Comparison of ENCODE assay signal across 8 cellular contexts in genomic region chr7:18086165-18087030, GRCh38. TPM values are rescaled to one million over a fixed set of nuclear protein-coding genes. Genes with fewer than 3 reads are reported as not detected.
DNase-seq lines count a peak whose midpoint lies in the region; ATAC-seq and TF ChIP-seq lines count a peak whose summit lies in the region.

No MANE protein-coding gene starts in this region.

- H3K27ac ChIP-seq in HEK293 (ENCODE audit: extremely low read depth, low read depth, low read length), result peak overlapping the region; percentile 66; the same call in 1 of the 2 replicates
- H3K27ac ChIP-seq in esophagus squamous epithelium, result peak overlapping the region; percentile 22 to 61 (median 47)

- H3K4me1 ChIP-seq in HEK293 (ENCODE audit: control insufficient read depth, insufficient read depth, low read length) (peaks cover 4% of the 10 kb centered on the region), esophagus squamous epithelium (peaks cover 0 to 25% (median 11%) of the 10 kb centered on the region in 3 donors)

- intact Hi-C loops in Calu3 (cut with micrococcal nuclease; ENCODE audit: unreplicated experiment), result loop anchor here (5.0 kb wide), 2 partner anchors 74 to 91 kb away; no protein-coding TSS in a partner anchor
- intact Hi-C loops in esophagus squamous epithelium (cut with DNase I), result no loop called here

- TF ChIP-seq CTCF in Calu3 (IDR thresholded peaks at IDR 0.05; ENCODE audit: unreplicated experiment), result peak; percentile 44
- peak; percentile 45; the same call in 1 of the 2 replicates for TF ChIP-seq CTCF in HEK293 (tag by site-specific recombination; IDR thresholded peaks at IDR 0.05)
- TF ChIP-seq CTCF in esophagus squamous epithelium (IDR thresholded peaks at IDR 0.05), result peak in 2 of 6 experiments; percentile 8 to 16

- H3K4me3 ChIP-seq in HEK293 (ENCODE audit: low read depth, low read length) (peak overlapping the region; percentile 66), esophagus squamous epithelium (peak overlapping the region; percentile 54 to 86 (median 74))

- no peaks in the 10 kb centered on the region for H3K36me3 ChIP-seq in HEK293 (ENCODE audit: control insufficient read depth in 2 of 2, insufficient read depth in 1 of 2, low read length in 2 of 2)
- H3K36me3 ChIP-seq in esophagus squamous epithelium, result no peaks in the 10 kb centered on the region

- peak overlapping the region; percentile 74 for H3K27ac Mint-ChIP-seq in Calu3 (ENCODE audit: unreplicated experiment)

- peaks cover 30% of the 10 kb centered on the region for H3K4me1 Mint-ChIP-seq in Calu3 (ENCODE audit: low read depth, unreplicated experiment)

- H3K27me3 ChIP-seq in esophagus squamous epithelium, result peaks cover 0 to 18% (median 0%) of the 10 kb centered on the region in 4 donors

- POLR2A ChIA-PET in HEK293 (lab: Yijun Ruan, JAX), result no interaction called here

- no TSS peak for BruUV-seq in Calu3 (replicated peaks; lab: Mats Ljungman, UMichigan)

- WGBS in esophagus squamous epithelium, 2 donors, result 0 to 1% methylated on average over 7 to 28 of the region's 110 CpGs

- peak overlapping the region; percentile 97 for H3K4me3 Mint-ChIP-seq in Calu3 (ENCODE audit: low read depth, unreplicated experiment)

- peak; percentile 73 for DNase-seq in Calu3
- DNase-seq in esophagus squamous epithelium (lab: John Stamatoyannopoulos, UW), result no peak
- DNase-seq in myocyte (ENCODE audit: low read depth), result peak; percentile 16

- H3K27me3 Mint-ChIP-seq in Calu3 (ENCODE audit: unreplicated experiment), result no peaks in the 10 kb centered on the region

- no peaks in the 10 kb centered on the region for H3K9me3 ChIP-seq in HEK293 (ENCODE audit: control insufficient read depth, insufficient read depth, low read depth, low read length)
- H3K9me3 ChIP-seq in esophagus squamous epithelium, result peaks cover 0 to 9% (median 8%) of the 10 kb centered on the region in 3 donors

- no peak for TF ChIP-seq POLR2A in esophagus squamous epithelium (IDR thresholded peaks at IDR 0.05)

- CTCF ChIA-PET in Calu3 (lab: Charles Lee) (interaction anchor here (1.0 to 1.3 kb wide), 4 partner anchors 22 to 90 kb away, joined by 3 to 5 read pairs (median 4); no protein-coding TSS in a partner anchor), HEK293 (lab: Yijun Ruan, JAX) (interaction anchor here (0.7 to 1.3 kb wide), 3 partner anchors 8 to 111 kb away, joined by 3 to 5 read pairs (median 3); no protein-coding TSS in a partner anchor)

- peaks cover 24% of the 10 kb centered on the region for H3K36me3 Mint-ChIP-seq in Calu3 (ENCODE audit: insufficient read depth, unreplicated experiment)

- peaks cover 3% of the 10 kb centered on the region for H3K9me3 Mint-ChIP-seq in Calu3 (ENCODE audit: low read depth, unreplicated experiment)

- ATAC-seq in SK-N-SH treated with all-trans-retinoic acid at 6 μM for 48 hours (peak; percentile 69), GM18873 (IDR thresholded peaks at IDR 0.05; ENCODE audit: low FRiP score, unreplicated experiment) (no peak), HG03457 (IDR thresholded peaks at IDR 0.05; ENCODE audit: unreplicated experiment) (no peak), HG02623 (IDR thresholded peaks at IDR 0.05; ENCODE audit: unreplicated experiment) (no peak)

TF ChIP-seq in HEK293, 187 proteins besides CTCF, POLR2A, EP300 and RAD21 (continues in another document):
- 0 out of 2 replicates have a peak, but pooled peaks have one; percentile 49 for TF ChIP-seq ZNF561 (tag by site-specific recombination; IDR thresholded peaks at IDR 0.05; ENCODE audit: borderline replicate concordance)
- TF ChIP-seq ZNF600 (tag by site-specific recombination; IDR thresholded peaks at IDR 0.05), result 0 out of 2 replicates have a peak, but pooled peaks have one; percentile 32
- 0 out of 2 replicates have a peak, but pooled peaks have one; percentile 15 for TF ChIP-seq ZSCAN16 (tag by site-specific recombination; IDR thresholded peaks at IDR 0.05)
- TF ChIP-seq ZNF701 (tag by site-specific recombination; IDR thresholded peaks at IDR 0.05), result no peak
- TF ChIP-seq SP3 (tag by site-specific recombination; IDR thresholded peaks at IDR 0.05), result 0 out of 2 replicates have a peak, but pooled peaks have one; percentile 23
- no peak for TF ChIP-seq ZSCAN30 (tag by site-specific recombination; IDR thresholded peaks at IDR 0.05)
- no peak for TF ChIP-seq ZNF16 (tag by site-specific recombination; IDR thresholded peaks at IDR 0.05; ENCODE audit: low read depth)
- TF ChIP-seq ZSCAN23 (tag by site-specific recombination; IDR thresholded peaks at IDR 0.05), result no peak
- TF ChIP-seq ZNF26 (tag by site-specific recombination; IDR thresholded peaks at IDR 0.05), result no peak

TF ChIP-seq in SK-N-SH treated with all-trans-retinoic acid at 6 μM for 48 hours, 23 proteins besides CTCF, POLR2A, EP300 and RAD21:
- TF ChIP-seq ESRRG (CRISPR knock-in tag; IDR thresholded peaks at IDR 0.05), result no peak
- TF ChIP-seq RARB (CRISPR knock-in tag; IDR thresholded peaks at IDR 0.05), result no peak
- no peak for TF ChIP-seq TOX (CRISPR knock-in tag; IDR thresholded peaks at IDR 0.05; ENCODE audit: borderline replicate concordance)
- TF ChIP-seq PATZ1 (CRISPR knock-in tag; IDR thresholded peaks at IDR 0.05; ENCODE audit: borderline replicate concordance), result no peak
- TF ChIP-seq ZFP3 (CRISPR knock-in tag; IDR thresholded peaks at IDR 0.05), result no peak
- TF ChIP-seq TCF4 (CRISPR knock-in tag; IDR thresholded peaks at IDR 0.05; ENCODE audit: borderline replicate concordance), result no peak
- TF ChIP-seq GLIS3 (CRISPR knock-in tag; IDR thresholded peaks at IDR 0.05), result no peak
- TF ChIP-seq, protein P1, sequence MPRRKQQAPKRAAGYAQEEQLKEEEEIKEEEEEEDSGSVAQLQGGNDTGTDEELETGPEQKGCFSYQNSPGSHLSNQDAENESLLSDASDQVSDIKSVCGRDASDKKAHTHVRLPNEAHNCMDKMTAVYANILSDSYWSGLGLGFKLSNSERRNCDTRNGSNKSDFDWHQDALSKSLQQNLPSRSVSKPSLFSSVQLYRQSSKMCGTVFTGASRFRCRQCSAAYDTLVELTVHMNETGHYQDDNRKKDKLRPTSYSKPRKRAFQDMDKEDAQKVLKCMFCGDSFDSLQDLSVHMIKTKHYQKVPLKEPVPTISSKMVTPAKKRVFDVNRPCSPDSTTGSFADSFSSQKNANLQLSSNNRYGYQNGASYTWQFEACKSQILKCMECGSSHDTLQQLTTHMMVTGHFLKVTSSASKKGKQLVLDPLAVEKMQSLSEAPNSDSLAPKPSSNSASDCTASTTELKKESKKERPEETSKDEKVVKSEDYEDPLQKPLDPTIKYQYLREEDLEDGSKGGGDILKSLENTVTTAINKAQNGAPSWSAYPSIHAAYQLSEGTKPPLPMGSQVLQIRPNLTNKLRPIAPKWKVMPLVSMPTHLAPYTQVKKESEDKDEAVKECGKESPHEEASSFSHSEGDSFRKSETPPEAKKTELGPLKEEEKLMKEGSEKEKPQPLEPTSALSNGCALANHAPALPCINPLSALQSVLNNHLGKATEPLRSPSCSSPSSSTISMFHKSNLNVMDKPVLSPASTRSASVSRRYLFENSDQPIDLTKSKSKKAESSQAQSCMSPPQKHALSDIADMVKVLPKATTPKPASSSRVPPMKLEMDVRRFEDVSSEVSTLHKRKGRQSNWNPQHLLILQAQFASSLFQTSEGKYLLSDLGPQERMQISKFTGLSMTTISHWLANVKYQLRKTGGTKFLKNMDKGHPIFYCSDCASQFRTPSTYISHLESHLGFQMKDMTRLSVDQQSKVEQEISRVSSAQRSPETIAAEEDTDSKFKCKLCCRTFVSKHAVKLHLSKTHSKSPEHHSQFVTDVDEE (CRISPR knock-in tag; IDR thresholded peaks at IDR 0.05), result no peak
- no peak for TF ChIP-seq BACH2 (CRISPR knock-in tag; IDR thresholded peaks at IDR 0.05; ENCODE audit: borderline replicate concordance)

RNA-seq across cellular contexts. Expression of gene PRPS1L1, which starts 58.8 kb away (rescaled TPM):
- total RNA-seq in Calu3 (2022), result not detected in 2 replicates
- not detected for total RNA-seq in esophagus squamous epithelium
- total RNA-seq in myocyte, result not detected in 2 replicates
- polyA plus RNA-seq in myocyte (2012), result not detected
